In the genomic region with DNA sequence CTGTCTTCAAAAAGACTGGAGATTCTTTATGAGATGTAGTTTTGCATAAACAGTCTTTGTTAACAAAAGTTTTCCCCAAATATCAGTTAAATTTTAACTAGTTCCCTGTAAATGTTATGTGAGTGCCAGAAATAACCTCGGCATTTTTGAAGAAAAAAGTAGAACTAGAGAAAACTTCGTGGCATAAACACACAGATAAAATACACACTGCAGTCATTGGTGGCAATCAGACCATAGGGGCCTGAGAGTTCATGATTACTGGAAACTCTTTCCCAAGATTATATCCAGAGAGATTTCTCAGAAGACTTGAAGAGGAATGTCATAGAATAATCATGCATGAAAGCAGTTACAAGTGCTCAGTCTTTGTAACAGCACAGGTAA, we compare ENCODE assay signal across 21 cellular contexts.
A peak's percentile ranks its signal among the peaks of the same experiment; 100 is the strongest.
DNase-seq lines count a peak whose midpoint lies in the region; ATAC-seq, FAIRE-seq and TF ChIP-seq lines count a peak whose summit lies in the region.
"Had no signal": no experiment of that assay in that cellular context is flagged by ENCODE, and none has a peak within 500 bp of the region (broad histone marks: within the 10 kb centered on the region; RNA-seq: fewer than 3 reads in every experiment).

No MANE protein-coding gene starts in this region.

- peak in 1 of 2 donors; percentile 33 for ATAC-seq in right cardiac atrium
- no peak for ATAC-seq in heart left ventricle
- ATAC-seq in left lung, result peak; percentile 42
- peak in 3 of 4 donors; percentile 14 to 29 (median 26) for ATAC-seq in pancreas
- ATAC-seq: CD8-positive, alpha-beta T cell; GM12878 had no signal

- TF ChIP-seq POLR2A in heart left ventricle (IDR thresholded peaks at IDR 0.05), result no peak

- H3K36me3 Mint-ChIP-seq in activated naive CD4-positive, alpha-beta T cell treated with anti-CD3 and anti-CD28 coated beads for 36 hours (ENCODE audit: low read depth), result no peaks in the 10 kb centered on the region
- H3K36me3 Mint-ChIP-seq: CD8-positive, alpha-beta T cell had no signal

- H3K36me3 ChIP-seq in heart left ventricle, result no peaks in the 10 kb centered on the region
- H3K36me3 ChIP-seq in left lung, result no peaks in the 10 kb centered on the region
- no peaks in the 10 kb centered on the region for H3K36me3 ChIP-seq in pancreas
- H3K36me3 ChIP-seq: BLaER1 had no signal

- WGBS in right cardiac atrium, result 38% methylated on average over 2 of the region's 2 CpGs
- 51 to 58% (median 55%) methylated on average over 2 of the region's 2 CpGs for WGBS in heart left ventricle, 4 donors
- 1 to 6% methylated on average over 2 of the region's 2 CpGs for WGBS in pancreas, 2 donors

- CTCF ChIA-PET in activated naive CD4-positive, alpha-beta T cell treated with anti-CD3 and anti-CD28 coated beads for 36 hours (lab: Charles Lee), result no interaction called here

- peaks cover 2% of the 10 kb centered on the region for H3K27me3 Mint-ChIP-seq in activated naive CD4-positive, alpha-beta T cell treated with anti-CD3 and anti-CD28 coated beads for 36 hours (ENCODE audit: low read depth)

- no peak overlapping the region for H3K4me3 Mint-ChIP-seq in activated naive CD4-positive, alpha-beta T cell treated with anti-CD3 and anti-CD28 coated beads for 36 hours
- H3K4me3 Mint-ChIP-seq: CD8-positive, alpha-beta T cell had no signal

- H3K27me3 ChIP-seq in right cardiac atrium (ENCODE audit: control insufficient read depth, insufficient read depth) (no peaks in the 10 kb centered on the region), heart left ventricle (no peaks in the 10 kb centered on the region), left lung (no peaks in the 10 kb centered on the region), pancreas (no peaks in the 10 kb centered on the region)
- H3K27me3 ChIP-seq: BLaER1 had no signal

- H3K9me3 ChIP-seq in right cardiac atrium (ENCODE audit: control insufficient read depth, low read length) (no peaks in the 10 kb centered on the region), heart left ventricle (no peaks in the 10 kb centered on the region), left lung (no peaks in the 10 kb centered on the region), pancreas (no peaks in the 10 kb centered on the region)
- H3K9me3 ChIP-seq: BLaER1 had no signal

- H3K4me1 Mint-ChIP-seq in activated naive CD4-positive, alpha-beta T cell treated with anti-CD3 and anti-CD28 coated beads for 36 hours (ENCODE audit: low read depth), result no peaks in the 10 kb centered on the region

- H3K27ac ChIP-seq in right cardiac atrium (ENCODE audit: low read length), result no peak overlapping the region
- H3K27ac ChIP-seq in heart left ventricle, result no peak overlapping the region
- H3K27ac ChIP-seq in left lung, result no peak overlapping the region
- H3K27ac ChIP-seq in pancreas, result no peak overlapping the region
- H3K27ac ChIP-seq: BLaER1, HL-60 had no signal

- no peak for FAIRE-seq in pancreas (lab: Jason Lieb, UNC)
- FAIRE-seq: GM12878, GM18507, H54, HTR-8/SVneo had no signal

- DNase-seq in right cardiac atrium (no peak), heart left ventricle (no peak), left lung (no peak), pancreas (no peak), T-helper 1 cell (no peak), NCI-H1436 treated with DMSO at 0.1 percent for 48 hours (lab: John Stamatoyannopoulos, UW) (no peak), HCEC 1CT (no peak)
- DNase-seq in activated naive CD4-positive, alpha-beta T cell treated with anti-CD3 and anti-CD28 coated beads for 36 hours, result no peak
- DNase-seq: CD8-positive, alpha-beta T cell; GDM1; NCI-H187 treated with DMSO at 0.1 percent for 48 hours; NCI-H2171 treated with DMSO at 0.1 percent for 48 hours; NCI-H748 treated with DMSO at 0.1 percent for 48 hours; OCI-M1; SHP77 treated with DMSO at 0.1 percent for 48 hours had no signal

- intact Hi-C loops in right cardiac atrium (cut with DNase I), result no loop called here
- intact Hi-C loops in heart left ventricle (cut with DNase I), result no loop called here
- intact Hi-C loops in left lung (cut with DNase I), result no loop called here
- intact Hi-C loops in pancreas (cut with DNase I), result no loop called here
- intact Hi-C loops in activated naive CD4-positive, alpha-beta T cell treated with anti-CD3 and anti-CD28 coated beads for 36 hours (cut with micrococcal nuclease), result no loop called here

- H3K27ac Mint-ChIP-seq in activated naive CD4-positive, alpha-beta T cell treated with anti-CD3 and anti-CD28 coated beads for 36 hours, result no peak overlapping the region
- H3K27ac Mint-ChIP-seq: CD8-positive, alpha-beta T cell had no signal

- H3K9me3 Mint-ChIP-seq in activated naive CD4-positive, alpha-beta T cell treated with anti-CD3 and anti-CD28 coated beads for 36 hours, result no peaks in the 10 kb centered on the region
- H3K9me3 Mint-ChIP-seq: CD8-positive, alpha-beta T cell had no signal

- no peak for TF ChIP-seq CTCF in heart left ventricle (IDR thresholded peaks at IDR 0.05)
- TF ChIP-seq CTCF in left lung (IDR thresholded peaks at IDR 0.05), result no peak
- TF ChIP-seq CTCF in pancreas (IDR thresholded peaks at IDR 0.05), result no peak

- H3K4me3 ChIP-seq in right cardiac atrium (ENCODE audit: low read length) (peak overlapping the region; percentile 30), heart left ventricle (peak overlapping the region in 3 of 12 donors; percentile 5 to 43 (median 32)), left lung (no peak overlapping the region), pancreas (peak overlapping the region in 2 of 4 donors; percentile 6 to 26)
- H3K4me3 ChIP-seq: BLaER1, GM12878 had no signal

- H3K4me1 ChIP-seq in right cardiac atrium (ENCODE audit: control insufficient read depth, insufficient read depth, low read length) (no peaks in the 10 kb centered on the region), heart left ventricle (no peaks in the 10 kb centered on the region), left lung (no peaks in the 10 kb centered on the region), pancreas (peaks cover 0 to 11% (median 10%) of the 10 kb centered on the region in 3 donors)
- H3K4me1 ChIP-seq: BLaER1 had no signal

Comparison
In these comparisons a context has a peak if more than half of its experiments do, and no peak if none do; other contexts are left out.
1. ATAC-seq: peak in left lung (single experiment) and pancreas (3 of 4); none in heart left ventricle (0 of 4).